Comparison of ENCODE assay signal across 14 cellular contexts in the genomic region with DNA sequence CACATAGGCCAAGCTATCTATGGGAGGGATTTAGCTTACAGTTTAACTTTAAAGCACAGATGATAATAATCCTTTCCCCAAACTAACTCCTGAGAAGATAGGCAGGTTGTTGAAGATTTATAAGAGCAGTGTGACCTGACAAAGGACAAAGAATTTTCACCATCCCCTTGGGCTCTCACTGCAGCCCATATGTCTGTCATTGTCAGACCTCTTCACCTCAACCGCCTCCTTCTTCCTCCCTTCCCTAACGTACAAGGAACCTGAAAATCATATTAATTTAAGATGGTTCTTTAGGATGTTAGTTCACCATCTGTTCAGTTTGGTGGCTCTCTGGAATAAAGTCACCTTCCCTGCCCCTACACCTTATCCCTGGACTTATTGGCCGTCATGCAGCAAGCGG. TPM values are rescaled to one million over a fixed set of nuclear protein-coding genes. Genes with fewer than 3 reads are reported as not detected.
DNase-seq lines count a peak whose midpoint lies in the region; ATAC-seq and TF ChIP-seq lines count a peak whose summit lies in the region.
"Had no signal": no experiment of that assay in that cellular context is flagged by ENCODE, and none has a peak within 500 bp of the region (broad histone marks: within the 10 kb centered on the region; RNA-seq: fewer than 3 reads in every experiment).

No MANE protein-coding gene starts in this region.

- H3K9me3 Mint-ChIP-seq in naive thymus-derived CD8-positive, alpha-beta T cell: no peaks in the 10 kb centered on the region
- H3K9me3 Mint-ChIP-seq: activated naive CD4-positive, alpha-beta T cell treated with anti-CD3 and anti-CD28 coated beads for 36 hours had no signal

- peak overlapping the region; percentile 100 for H3K27ac ChIP-seq in WERI-Rb-1
- H3K27ac ChIP-seq: parathyroid adenoma, thyroid gland had no signal

- ATAC-seq in naive thymus-derived CD8-positive, alpha-beta T cell: no peak
- ATAC-seq: GM12878 had no signal

- peak overlapping the region in 7 of 10 donors; percentile 2 to 66 (median 40) for H3K4me3 Mint-ChIP-seq in naive thymus-derived CD8-positive, alpha-beta T cell
- H3K4me3 Mint-ChIP-seq: activated naive CD4-positive, alpha-beta T cell treated with anti-CD3 and anti-CD28 coated beads for 36 hours had no signal

- H3K9me3 ChIP-seq in WERI-Rb-1 (ENCODE audit: severe bottlenecking): peaks cover 3% of the 10 kb centered on the region
- H3K9me3 ChIP-seq: thyroid gland had no signal

- peak in 2 of 3 experiments; percentile 31 to 60 for DNase-seq in NCI-H1417 (lab: John Stamatoyannopoulos, UW)
- DNase-seq in NCI-H1417 treated with DMSO at 0.1 percent for 48 hours (lab: John Stamatoyannopoulos, UW): no peak
- peak; percentile 49 for DNase-seq in HT-29 (ENCODE audit: low spot score)
- peak; percentile 87 for DNase-seq in WERI-Rb-1
- DNase-seq in naive thymus-derived CD8-positive, alpha-beta T cell: peak in 1 of 10 donors; percentile 32
- no peak for DNase-seq in DMS53 treated with DMSO at 0.1 percent for 48 hours (lab: John Stamatoyannopoulos, UW; ENCODE audit: unreplicated experiment)
- no peak for DNase-seq in effector CD8-positive, alpha-beta T cell (lab: John Stamatoyannopoulos, UW)
- no peak for DNase-seq in activated CD4-positive, CD25-positive, alpha-beta regulatory T cell (lab: John Stamatoyannopoulos, UW)
- DNase-seq: 8988T; activated naive CD4-positive, alpha-beta T cell treated with anti-CD3 and anti-CD28 coated beads for 36 hours; thyroid gland had no signal

- H3K4me3 ChIP-seq in WERI-Rb-1 (ENCODE audit: low read depth, low read length): peak overlapping the region; percentile 13
- H3K4me3 ChIP-seq: GM12878, thyroid gland had no signal

- POLR2A ChIA-PET in naive thymus-derived CD8-positive, alpha-beta T cell (lab: Charles Lee): interaction anchor here (2.3 kb wide), 1 partner anchor 12 kb away, joined by 8 read pairs; no protein-coding TSS in a partner anchor

- peaks cover 25 to 51% (median 33%) of the 10 kb centered on the region in 4 donors for H3K4me1 Mint-ChIP-seq in naive thymus-derived CD8-positive, alpha-beta T cell

- TF ChIP-seq CTCF in WERI-Rb-1 (IDR thresholded peaks at IDR 0.05; ENCODE audit: low read depth, low read length): no peak

- H3K27me3 ChIP-seq in WERI-Rb-1 (ENCODE audit: insufficient read depth, low read depth, severe bottlenecking): peaks cover 4% of the 10 kb centered on the region
- H3K27me3 ChIP-seq: thyroid gland had no signal

- H3K36me3 Mint-ChIP-seq in naive thymus-derived CD8-positive, alpha-beta T cell: no peaks in the 10 kb centered on the region

- H3K27ac Mint-ChIP-seq in naive thymus-derived CD8-positive, alpha-beta T cell: peak overlapping the region in 6 of 10 donors; percentile 10 to 74 (median 46)
- H3K27ac Mint-ChIP-seq: activated naive CD4-positive, alpha-beta T cell treated with anti-CD3 and anti-CD28 coated beads for 36 hours had no signal

- no peaks in the 10 kb centered on the region; the same call in 1 of the 2 replicates for H3K36me3 ChIP-seq in WERI-Rb-1
- H3K36me3 ChIP-seq: thyroid gland had no signal

- no peaks in the 10 kb centered on the region for H3K27me3 Mint-ChIP-seq in naive thymus-derived CD8-positive, alpha-beta T cell

RNA-seq across cellular contexts. Expression of a gene that starts 5.0 kb away (rescaled TPM):
- under 0.01 TPM in 2 replicates for total RNA-seq in HT-29 (2014; rRNA removed; shearing (Covaris generic))
- 1,000 to 10,000 TPM; 3,449 to 3,916 TPM for total RNA-seq in naive thymus-derived CD8-positive, alpha-beta T cell
- 10 to 100 TPM in 1 of 3 donors, not detected in 2; 22.6 TPM for polyA plus RNA-seq in naive thymus-derived CD8-positive, alpha-beta T cell
- total RNA-seq: LHCN-M2 had no signal

RNA-seq across cellular contexts. Expression of a gene that starts 21.0 kb away (rescaled TPM):
- total RNA-seq in HT-29 (2014; rRNA removed; shearing (Covaris generic)): 12.0 and 13.2 TPM in 2 replicates
- 100 to 1,000 TPM; 117 to 124 TPM for total RNA-seq in naive thymus-derived CD8-positive, alpha-beta T cell
- 1 to 10 TPM; 1.2 to 5.4 (median 1.3) TPM for polyA plus RNA-seq in naive thymus-derived CD8-positive, alpha-beta T cell

Comparison
In these comparisons a context has a peak if more than half of its experiments do, and no peak if none do; other contexts are left out.
1. DNase-seq: peak in NCI-H1417 (2 of 3), HT-29 (single experiment) and WERI-Rb-1 (single experiment); none in NCI-H1417 treated with DMSO at 0.1 percent for 48 hours (single experiment), DMS53 treated with DMSO at 0.1 percent for 48 hours (single experiment), effector CD8-positive, alpha-beta T cell (single experiment) and activated CD4-positive, CD25-positive, alpha-beta regulatory T cell (0 of 4).
2. RNA of a gene that starts 5.0 kb away (total RNA-seq): 3,449 to 3,916 TPM in naive thymus-derived CD8-positive, alpha-beta T cell; under 0.01 TPM in HT-29; every median in the first group is over 1,000 times any median in the second.